ENCODE assay signal across 16 cellular contexts in the genomic region with DNA sequence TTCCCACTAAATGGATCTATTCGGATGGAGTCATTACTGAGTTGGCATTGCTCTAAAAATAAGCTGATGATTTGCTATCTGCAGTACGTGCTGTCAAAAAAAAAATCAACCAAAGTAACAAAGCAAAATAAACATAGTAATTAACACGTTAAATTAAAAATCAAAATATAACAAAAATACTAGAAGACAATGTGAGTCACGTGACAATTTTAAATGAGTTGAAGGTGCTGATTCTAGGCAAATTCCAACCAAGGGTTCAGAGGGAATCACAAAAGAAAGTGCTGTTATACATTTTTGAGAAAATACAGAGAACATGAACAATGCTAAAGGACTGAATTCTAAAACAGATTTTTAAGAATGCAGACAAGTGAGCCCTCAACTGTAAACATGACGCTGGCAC. TPM values are rescaled to one million over a fixed set of nuclear protein-coding genes. Genes with fewer than 3 reads are reported as not detected.
DNase-seq lines count a peak whose midpoint lies in the region; ATAC-seq, FAIRE-seq and TF ChIP-seq lines count a peak whose summit lies in the region.
"Had no signal": no experiment of that assay in that cellular context is flagged by ENCODE, and none has a peak within 500 bp of the region (broad histone marks: within the 10 kb centered on the region; RNA-seq: fewer than 3 reads in every experiment).

No MANE protein-coding gene starts in this region.

- H3K79me2 ChIP-seq in OCI-LY7 (ENCODE audit: insufficient read depth, low read depth, low read length) (no peaks in the 10 kb centered on the region), K562 (ENCODE audit: control insufficient read depth, insufficient read depth, low read length) (no peaks in the 10 kb centered on the region)

- H3K27ac ChIP-seq in OCI-LY7 (ENCODE audit: low read depth, low read length, poor library complexity, severe bottlenecking) = no peak overlapping the region
- H3K27ac ChIP-seq in K562 (ENCODE audit: extremely low read depth, low read depth, low read length) = no peak overlapping the region
- H3K27ac ChIP-seq in psoas muscle = peak overlapping the region; percentile 28
- H3K27ac ChIP-seq: A549, BLaER1 had no signal

- TF ChIP-seq CTCF in OCI-LY7 (conservative IDR thresholded peaks at IDR 0.05; ENCODE audit: low read length) (no peak), K562 (IDR thresholded peaks at IDR 0.05 in 2 of 3, conservative IDR thresholded peaks at IDR 0.05 in 1 of 3; ENCODE audit: insufficient read depth in 2 of 3, low read depth in 1 of 3, low read length in 3 of 3) (no peak), psoas muscle (IDR thresholded peaks at IDR 0.05) (no peak)

- peaks cover 0 to 8% (median 0%) of the 10 kb centered on the region in 5 donors for H3K27me3 Mint-ChIP-seq in naive thymus-derived CD8-positive, alpha-beta T cell
- H3K27me3 Mint-ChIP-seq in activated T-helper 17 cell treated with anti-CD3 and anti-CD28 coated beads, Interleukin-2, amount 50 U/mL, for 72 hours = peaks cover 3% of the 10 kb centered on the region

- H4K20me1 ChIP-seq in OCI-LY7 (ENCODE audit: insufficient read depth, low read length) (no peaks in the 10 kb centered on the region), K562 (replicated peaks; ENCODE audit: control insufficient read depth, insufficient read depth, low read length) (no peaks in the 10 kb centered on the region)
- H4K20me1 ChIP-seq: BLaER1 had no signal

- no peak overlapping the region for H3K4me2 ChIP-seq in OCI-LY7 (ENCODE audit: low read length)
- no peak overlapping the region for H3K4me2 ChIP-seq in K562 (ENCODE audit: insufficient read depth, low read length)
- H3K4me2 ChIP-seq: A549, BLaER1 had no signal

- TF ChIP-seq POLR2A in K562 (conservative IDR thresholded peaks at IDR 0.05) = no peak

- no peak for FAIRE-seq in K562 (lab: Jason Lieb, UNC)
- FAIRE-seq: A549, H1 had no signal

- intact Hi-C loops in OCI-LY7 (cut with micrococcal nuclease; ENCODE audit: unreplicated experiment) = loop anchor here (5.0 kb wide), 1 partner anchor 502 kb away; no protein-coding TSS in a partner anchor
- intact Hi-C loops in K562 (cut with micrococcal nuclease) = no loop called here
- intact Hi-C loops in psoas muscle (cut with DNase I) = loop anchor here (5.0 to 10.0 kb wide), 6 partner anchors 117 to 502 kb away; no protein-coding TSS in a partner anchor

- ATAC-seq in K562 (no peak), psoas muscle (no peak), HG03460 (IDR thresholded peaks at IDR 0.05; ENCODE audit: unreplicated experiment) (no peak)
- ATAC-seq in naive thymus-derived CD8-positive, alpha-beta T cell = no peak
- ATAC-seq in activated T-helper 17 cell treated with anti-CD3 and anti-CD28 coated beads, Interleukin-2, amount 50 U/mL, for 72 hours (replicated peaks) = no peak

- no peak overlapping the region for H3K27ac Mint-ChIP-seq in naive thymus-derived CD8-positive, alpha-beta T cell
- no peak overlapping the region for H3K27ac Mint-ChIP-seq in activated T-helper 17 cell treated with anti-CD3 and anti-CD28 coated beads, Interleukin-2, amount 50 U/mL, for 72 hours
- H3K27ac Mint-ChIP-seq: CD14-positive monocyte, H9 had no signal

- no peak for TF ChIP-seq RAD21 in K562 (CRISPR knock-in tag; conservative IDR thresholded peaks at IDR 0.05 in 1 of 2, IDR thresholded peaks at IDR 0.05 in 1 of 2)

- H3K36me3 Mint-ChIP-seq in naive thymus-derived CD8-positive, alpha-beta T cell = no peaks in the 10 kb centered on the region
- no peaks in the 10 kb centered on the region for H3K36me3 Mint-ChIP-seq in activated T-helper 17 cell treated with anti-CD3 and anti-CD28 coated beads, Interleukin-2, amount 50 U/mL, for 72 hours (ENCODE audit: low read depth)
- H3K36me3 Mint-ChIP-seq: CD14-positive monocyte; CD4-positive, alpha-beta memory T cell had no signal

- POLR2A ChIA-PET in OCI-LY7 (lab: Charles Lee) (no interaction called here), K562 (lab: Yijun Ruan, JAX) (no interaction called here)
- POLR2A ChIA-PET in naive thymus-derived CD8-positive, alpha-beta T cell (lab: Charles Lee) = no interaction called here

- H3K9me3 ChIP-seq in OCI-LY7 (ENCODE audit: low read length) = no peaks in the 10 kb centered on the region
- H3K9me3 ChIP-seq in K562 (replicated peaks; ENCODE audit: control insufficient read depth, insufficient read depth, low read depth, low read length) = no peaks in the 10 kb centered on the region
- no peaks in the 10 kb centered on the region for H3K9me3 ChIP-seq in psoas muscle
- H3K9me3 ChIP-seq: A549, BLaER1 had no signal

- no peaks in the 10 kb centered on the region for H3K9me3 Mint-ChIP-seq in naive thymus-derived CD8-positive, alpha-beta T cell
- no peaks in the 10 kb centered on the region for H3K9me3 Mint-ChIP-seq in activated T-helper 17 cell treated with anti-CD3 and anti-CD28 coated beads, Interleukin-2, amount 50 U/mL, for 72 hours
- H3K9me3 Mint-ChIP-seq: CD14-positive monocyte; CD4-positive, alpha-beta memory T cell; H9 had no signal

- no peak for DNase-seq in OCI-LY7 (ENCODE audit: low spot score)
- DNase-seq in K562 (ENCODE audit: extremely low read depth in 1 of 4, low spot score in 3 of 4) = no peak
- DNase-seq in psoas muscle = no peak
- no peak for DNase-seq in naive thymus-derived CD8-positive, alpha-beta T cell
- DNase-seq: DMS79, GDM1, H9 had no signal

- BruUV-seq in OCI-LY7 (replicated peaks; lab: Mats Ljungman, UMichigan) (no TSS peak), K562 (replicated peaks; lab: Mats Ljungman, UMichigan) (no TSS peak)

- CTCF ChIA-PET in OCI-LY7 (lab: Charles Lee; ENCODE audit: unreplicated experiment) (no interaction called here), K562 (lab: Yijun Ruan, JAX; ENCODE audit: low intra/inter-chr PET ratio) (interaction anchor here (4.2 kb wide), 1 partner anchor 588 kb away, joined by 24 read pairs; no protein-coding TSS in a partner anchor)

- WGBS in K562 (ENCODE audit: insufficient coverage, low coverage, missing lambda C conversion rate) = 1% methylated on average over 5 of the region's 5 CpGs
- 66 to 82% (median 67%) methylated on average over 5 of the region's 5 CpGs for WGBS in psoas muscle, 3 donors

- H3K4me3 Mint-ChIP-seq in naive thymus-derived CD8-positive, alpha-beta T cell = no peak overlapping the region
- H3K4me3 Mint-ChIP-seq in activated T-helper 17 cell treated with anti-CD3 and anti-CD28 coated beads, Interleukin-2, amount 50 U/mL, for 72 hours = no peak overlapping the region
- H3K4me3 Mint-ChIP-seq: CD14-positive monocyte; CD4-positive, alpha-beta memory T cell; H9 had no signal

- H2AFZ ChIP-seq in OCI-LY7 (ENCODE audit: low read length) (peak overlapping the region; percentile 63), K562 (ENCODE audit: low read depth, low read length) (no peak overlapping the region)

- H3K27me3 ChIP-seq in K562 (ENCODE audit: control insufficient read depth in 2 of 2, insufficient read depth in 2 of 2, low read length in 2 of 2) (no peaks in the 10 kb centered on the region; a peak in 2 of 5 replicates), psoas muscle (ENCODE audit: insufficient read depth in 3 of 3, low read length in 2 of 3) (no peaks in the 10 kb centered on the region)
- H3K27me3 ChIP-seq: BLaER1 had no signal

- no peaks in the 10 kb centered on the region for H3K9me2 ChIP-seq in OCI-LY7 (ENCODE audit: insufficient read depth, low read length)

- no peaks in the 10 kb centered on the region for H3K36me3 ChIP-seq in OCI-LY7 (ENCODE audit: insufficient read depth, low read length)
- H3K36me3 ChIP-seq in K562 (ENCODE audit: control insufficient read depth, insufficient read depth, low read length) = no peaks in the 10 kb centered on the region
- H3K36me3 ChIP-seq in psoas muscle (ENCODE audit: insufficient read depth in 1 of 2, low read depth in 1 of 2) = no peaks in the 10 kb centered on the region
- H3K36me3 ChIP-seq: BLaER1 had no signal

- H3K4me1 ChIP-seq in OCI-LY7 (ENCODE audit: insufficient read depth, low read length, poor library complexity, severe bottlenecking) (peaks cover 5% of the 10 kb centered on the region), K562 (replicated peaks in 1 of 2; ENCODE audit: control insufficient read depth in 2 of 2, insufficient read depth in 2 of 2, low read length in 2 of 2) (no peaks in the 10 kb centered on the region), psoas muscle (peaks cover 35% of the 10 kb centered on the region)

- no peak for TF ChIP-seq EP300 in K562 (IDR thresholded peaks at IDR 0.05; ENCODE audit: low read length)

- in situ Hi-C loops in K562 (cut with MboI) = loop anchor here (5.0 kb wide), 1 partner anchor 587 kb away; no protein-coding TSS in a partner anchor

- no peak overlapping the region for H3K4me3 ChIP-seq in OCI-LY7 (ENCODE audit: low read depth, low read length, poor library complexity, severe bottlenecking)
- H3K4me3 ChIP-seq in K562 = no peak overlapping the region
- no peak overlapping the region for H3K4me3 ChIP-seq in psoas muscle
- H3K4me3 ChIP-seq: A549, BLaER1 had no signal

- peaks cover 2 to 7% (median 4%) of the 10 kb centered on the region in 4 donors for H3K4me1 Mint-ChIP-seq in naive thymus-derived CD8-positive, alpha-beta T cell
- H3K4me1 Mint-ChIP-seq in activated T-helper 17 cell treated with anti-CD3 and anti-CD28 coated beads, Interleukin-2, amount 50 U/mL, for 72 hours = peaks cover 5% of the 10 kb centered on the region
- H3K4me1 Mint-ChIP-seq: CD14-positive monocyte had no signal

- no peaks in the 10 kb centered on the region for H3K9me1 ChIP-seq in K562 (ENCODE audit: control insufficient read depth, insufficient read depth, low read length)

- no peak overlapping the region for H3K9ac ChIP-seq in K562 (ENCODE audit: insufficient read depth in 1 of 2, low read depth in 2 of 2, low read length in 2 of 2)
- H3K9ac ChIP-seq: BLaER1 had no signal

RNA-seq across cellular contexts. Expression of gene IFNG-AS1, which starts 45.2 kb away (rescaled TPM):
- 15.7 and 23.8 TPM in 2 replicates for total RNA-seq in OCI-LY7 (2014; rRNA removed; shearing (Covaris generic))
- total RNA-seq in OCI-LY7 (2022) = 36.8 and 37.8 TPM in 2 replicates
- total RNA-seq in K562 (2011; cell fraction: chromatin; rRNA removed; ENCODE audit: low replicate concordance) = not detected in 2 replicates
- total RNA-seq in K562 (2011; cell fraction: nucleolus; rRNA removed) = not detected in 2 replicates
- total RNA-seq in K562 (2011; cell fraction: nucleoplasm; rRNA removed) = not detected in 2 replicates
- total RNA-seq in K562 (2014; rRNA removed) = not detected in 2 replicates
- total RNA-seq in K562 (2014; rRNA removed; fragmentation: Illumina TruSeq; extraction: Trizol) = not detected in 2 replicates
- not detected in 2 replicates for total RNA-seq in K562 (2015; rRNA removed; fragmentation: Illumina TruSeq; extraction: Trizol)
- total RNA-seq in K562 (2021) = not detected in 2 replicates
- not detected in 2 replicates for polyA plus RNA-seq in K562 (2011; rRNA removed)
- polyA plus RNA-seq in K562 (2011; cell fraction: cytosol; rRNA removed) = not detected in 2 replicates
- polyA plus RNA-seq in K562 (2011; cell fraction: nucleus; rRNA removed) = not detected in 2 replicates
- not detected in 2 replicates for polyA plus RNA-seq in K562 (2012)
- not detected in 2 replicates for polyA plus RNA-seq in K562 (2014; fragmentation: Illumina TruSeq; extraction: Trizol)
- polyA plus RNA-seq in K562 (2014; fragmentation: Nextera tagmentation; extraction: Ambion mirVana) = not detected
- not detected in 2 replicates for polyA plus RNA-seq in K562 (2014; rRNA removed)
- not detected in 2 replicates for polyA minus RNA-seq in K562 (2011; rRNA and poly(A)+ RNA removed)
- polyA minus RNA-seq in K562 (2011; cell fraction: cytosol; rRNA and poly(A)+ RNA removed) = not detected in 2 replicates
- polyA minus RNA-seq in K562 (2011; cell fraction: nucleus; rRNA and poly(A)+ RNA removed) = not detected in 2 replicates
- total RNA-seq in psoas muscle = under 1 TPM in 1 of 4 donors, not detected in 3; 0.21 TPM
- under 1 TPM in 1 of 3 donors, not detected in 2; 0.08 TPM for polyA plus RNA-seq in psoas muscle
- total RNA-seq in naive thymus-derived CD8-positive, alpha-beta T cell = 1 to 10 TPM in 1 of 2 experiments, under 1 TPM in 1; 0.88 to 1.9 TPM
- polyA plus RNA-seq in naive thymus-derived CD8-positive, alpha-beta T cell = 1 to 10 TPM; 1.3 to 3.1 (median 3.0) TPM
- total RNA-seq in activated T-helper 17 cell treated with anti-CD3 and anti-CD28 coated beads, Interleukin-2, amount 50 U/mL, for 72 hours = not detected
- total RNA-seq: Daoy, H1, H9, HT-29 had no signal
- polyA plus RNA-seq: A549, CD14-positive monocyte, H1 had no signal

Comparison
In these comparisons a context has a peak if more than half of its experiments do, and no peak if none do; other contexts are left out.
1. RNA of gene IFNG-AS1, which starts 45.2 kb away (total RNA-seq): 15.7 to 37.8 TPM in OCI-LY7; 0.88 to 1.9 TPM in naive thymus-derived CD8-positive, alpha-beta T cell, 0.21 TPM in psoas muscle, not detected in activated T-helper 17 cell treated with anti-CD3 and anti-CD28 coated beads, Interleukin-2, amount 50 U/mL, for 72 hours and not detected in K562; every median in the first group is over 4 times any median in the second.